ENCODE assay signal across 19 cellular contexts in the genomic region with DNA sequence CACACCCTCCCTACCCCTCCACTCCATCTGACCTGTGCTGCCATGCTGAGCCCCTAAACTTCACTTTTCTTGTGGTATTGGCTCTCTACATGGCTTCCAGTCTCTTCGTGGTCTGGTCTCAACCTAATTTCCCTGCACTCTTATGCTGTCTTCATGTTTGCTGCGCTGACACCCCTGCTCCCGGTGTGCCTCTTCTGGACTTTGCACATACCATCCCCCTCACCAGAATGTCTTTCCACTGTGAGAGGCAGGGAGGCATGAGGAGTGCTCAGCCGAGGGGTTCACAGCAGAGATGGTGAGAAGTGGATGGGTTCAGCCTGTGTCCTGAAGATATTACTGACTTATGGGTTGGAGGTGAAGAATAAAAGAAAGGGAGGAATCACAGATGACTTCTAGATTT. TPM values are rescaled to one million over a fixed set of nuclear protein-coding genes. Genes with fewer than 3 reads are reported as not detected.
DNase-seq lines count a peak whose midpoint lies in the region; ATAC-seq and TF ChIP-seq lines count a peak whose summit lies in the region.
"Had no signal": no experiment of that assay in that cellular context is flagged by ENCODE, and none has a peak within 500 bp of the region (broad histone marks: within the 10 kb centered on the region; RNA-seq: fewer than 3 reads in every experiment).

No MANE protein-coding gene starts in this region.

- no peak for TF ChIP-seq CTCF in AG04450 (IDR thresholded peaks at IDR 0.05; ENCODE audit: low read depth, low read length)

- H3K27ac ChIP-seq in AG04450 (ENCODE audit: low read depth, low read length), result peak overlapping the region; percentile 11
- no peak overlapping the region for H3K27ac ChIP-seq in CD4-positive, alpha-beta memory T cell (ENCODE audit: low read depth, low read length)
- peak overlapping the region; percentile 70 for H3K27ac ChIP-seq in naive thymus-derived CD4-positive, alpha-beta T cell (ENCODE audit: low read depth, low read length)
- H3K27ac ChIP-seq: epithelial cell of prostate had no signal

- peaks cover under 1% of the 10 kb centered on the region for H3K36me3 ChIP-seq in CD4-positive, alpha-beta memory T cell (ENCODE audit: insufficient read depth, low read length)
- H3K36me3 ChIP-seq in naive thymus-derived CD4-positive, alpha-beta T cell (ENCODE audit: control insufficient read depth in 2 of 3, insufficient read depth in 3 of 3, low read length in 3 of 3), result no peaks in the 10 kb centered on the region

- CTCF ChIA-PET in AG04450 (lab: Charles Lee), result interaction anchor here (1.8 kb wide), 1 partner anchor 10 kb away, joined by 7 read pairs; a partner anchor contains a TSS
- CTCF ChIA-PET in CD4-positive, alpha-beta memory T cell (lab: Charles Lee; ENCODE audit: partially characterized antibody), result interaction anchor here (1.2 to 1.9 kb wide), 4 partner anchors 9 to 195 kb away, joined by 4 to 14 read pairs (median 8); no protein-coding TSS in a partner anchor
- CTCF ChIA-PET in naive thymus-derived CD4-positive, alpha-beta T cell (lab: Charles Lee), result no interaction called here

- no peaks in the 10 kb centered on the region for H3K27me3 Mint-ChIP-seq in CD4-positive, alpha-beta memory T cell
- H3K27me3 Mint-ChIP-seq in activated T-helper 2 cell treated with anti-CD3 and anti-CD28 coated beads, Interferon-gamma antibody, Interleukin-2, Interleukin-4, amounts not matched to agents 10 μg/mL and 5 μg/mL and 100 μg/mL, durations not matched to agents 14 hours and 24 hours and 36 hours (ENCODE audit: low read depth), result no peaks in the 10 kb centered on the region
- H3K27me3 Mint-ChIP-seq in naive thymus-derived CD4-positive, alpha-beta T cell, result no peaks in the 10 kb centered on the region

- peaks cover 0 to 1% (median 0%) of the 10 kb centered on the region in 8 donors for H3K9me3 Mint-ChIP-seq in CD4-positive, alpha-beta memory T cell
- H3K9me3 Mint-ChIP-seq in activated T-helper 2 cell treated with anti-CD3 and anti-CD28 coated beads, Interferon-gamma antibody, Interleukin-2, Interleukin-4, amounts not matched to agents 10 μg/mL and 5 μg/mL and 100 μg/mL, durations not matched to agents 14 hours and 24 hours and 36 hours, result no peaks in the 10 kb centered on the region
- peaks cover 0 to 1% (median 0%) of the 10 kb centered on the region in 11 donors for H3K9me3 Mint-ChIP-seq in naive thymus-derived CD4-positive, alpha-beta T cell
- H3K9me3 Mint-ChIP-seq: WTC11 had no signal

- H3K9me3 ChIP-seq in AG04450 (ENCODE audit: control insufficient read depth, insufficient read depth, low read length), result no peaks in the 10 kb centered on the region; the same call in 1 of the 2 replicates
- H3K9me3 ChIP-seq in CD4-positive, alpha-beta memory T cell (ENCODE audit: control insufficient read depth in 1 of 2, low read length in 2 of 2), result no peaks in the 10 kb centered on the region
- H3K9me3 ChIP-seq in naive thymus-derived CD4-positive, alpha-beta T cell (ENCODE audit: control insufficient read depth in 2 of 3, low read length in 3 of 3), result no peaks in the 10 kb centered on the region
- H3K9me3 ChIP-seq: body of pancreas had no signal

- H3K4me3 ChIP-seq in AG04450 (ENCODE audit: low read depth, low read length), result no peak overlapping the region
- H3K4me3 ChIP-seq in CD4-positive, alpha-beta memory T cell (ENCODE audit: low read length in 2 of 2), result no peak overlapping the region
- H3K4me3 ChIP-seq in naive thymus-derived CD4-positive, alpha-beta T cell (ENCODE audit: low read length), result no peak overlapping the region
- H3K4me3 ChIP-seq: body of pancreas had no signal

- H3K4me1 Mint-ChIP-seq in CD4-positive, alpha-beta memory T cell, result peaks cover 37 to 66% (median 55%) of the 10 kb centered on the region in 4 donors
- H3K4me1 Mint-ChIP-seq in activated T-helper 2 cell treated with anti-CD3 and anti-CD28 coated beads, Interferon-gamma antibody, Interleukin-2, Interleukin-4, amounts not matched to agents 10 μg/mL and 5 μg/mL and 100 μg/mL, durations not matched to agents 14 hours and 24 hours and 36 hours (ENCODE audit: low read depth), result peaks cover 54% of the 10 kb centered on the region
- peaks cover 61 to 79% (median 70%) of the 10 kb centered on the region in 7 donors for H3K4me1 Mint-ChIP-seq in naive thymus-derived CD4-positive, alpha-beta T cell

- H3K36me3 Mint-ChIP-seq in CD4-positive, alpha-beta memory T cell, result peaks cover 20 to 26% of the 10 kb centered on the region in 2 donors
- H3K36me3 Mint-ChIP-seq in activated T-helper 2 cell treated with anti-CD3 and anti-CD28 coated beads, Interferon-gamma antibody, Interleukin-2, Interleukin-4, amounts not matched to agents 10 μg/mL and 5 μg/mL and 100 μg/mL, durations not matched to agents 14 hours and 24 hours and 36 hours (ENCODE audit: low read depth), result peaks cover 24% of the 10 kb centered on the region
- peaks cover 0 to 37% (median 10%) of the 10 kb centered on the region in 5 donors for H3K36me3 Mint-ChIP-seq in naive thymus-derived CD4-positive, alpha-beta T cell
- H3K36me3 Mint-ChIP-seq: WTC11 had no signal

- no peak for DNase-seq in AG04450 (ENCODE audit: low read depth, low spot score)
- DNase-seq in CD4-positive, alpha-beta memory T cell, result no peak
- no peak for DNase-seq in activated T-helper 2 cell treated with anti-CD3 and anti-CD28 coated beads, Interferon-gamma antibody, Interleukin-2, Interleukin-4, amounts not matched to agents 10 μg/mL and 5 μg/mL and 100 μg/mL, durations not matched to agents 14 hours and 24 hours and 36 hours (ENCODE audit: low spot score)
- DNase-seq in naive thymus-derived CD4-positive, alpha-beta T cell, result no peak
- DNase-seq in GM19238 (ENCODE audit: insufficient read length, low spot score), result no peak
- DNase-seq in DMS153 (lab: John Stamatoyannopoulos, UW), result no peak
- no peak for DNase-seq in posterior cingulate gyrus
- DNase-seq: activated CD8-positive, alpha-beta memory T cell treated with anti-CD3 and anti-CD28 coated beads, Interleukin-2, amount 50 U/mL, for 4 hours; activated naive CD4-positive, alpha-beta T cell treated with Interleukin-2 at 50 U/mL for 16 hours; body of pancreas; foreskin melanocyte; H7; NCI-H187; NCI-H446 treated with DMSO at 0.1 percent for 48 hours; occipital lobe; SHP77 had no signal

- H3K4me1 ChIP-seq in CD4-positive, alpha-beta memory T cell (ENCODE audit: insufficient read depth, low read length), result peaks cover 46% of the 10 kb centered on the region
- H3K4me1 ChIP-seq in naive thymus-derived CD4-positive, alpha-beta T cell (ENCODE audit: control insufficient read depth in 2 of 2, insufficient read depth in 2 of 2, low read length in 2 of 2), result peaks cover 15 to 49% of the 10 kb centered on the region in 2 donors

- H3K4me3 Mint-ChIP-seq in CD4-positive, alpha-beta memory T cell, result peak overlapping the region in 7 of 8 donors; percentile 26 to 81 (median 48)
- H3K4me3 Mint-ChIP-seq in activated T-helper 2 cell treated with anti-CD3 and anti-CD28 coated beads, Interferon-gamma antibody, Interleukin-2, Interleukin-4, amounts not matched to agents 10 μg/mL and 5 μg/mL and 100 μg/mL, durations not matched to agents 14 hours and 24 hours and 36 hours (ENCODE audit: low read depth), result peak overlapping the region; percentile 68
- H3K4me3 Mint-ChIP-seq in naive thymus-derived CD4-positive, alpha-beta T cell, result peak overlapping the region in 9 of 10 donors; percentile 10 to 99 (median 62)
- H3K4me3 Mint-ChIP-seq: WTC11 had no signal

- POLR2A ChIA-PET in AG04450 (lab: Yijun Ruan, JAX), result no interaction called here
- POLR2A ChIA-PET in CD4-positive, alpha-beta memory T cell (lab: Charles Lee; ENCODE audit: partially characterized antibody), result interaction anchor here (0.7 to 1.7 kb wide), 8 partner anchors 10 to 214 kb away, joined by 3 to 9 read pairs (median 4); a partner anchor contains a TSS
- POLR2A ChIA-PET in naive thymus-derived CD4-positive, alpha-beta T cell (lab: Charles Lee), result interaction anchor here (1.9 kb wide), 1 partner anchor 10 kb away, joined by 6 read pairs; a partner anchor contains a TSS

- no peak for ATAC-seq in naive thymus-derived CD4-positive, alpha-beta T cell
- ATAC-seq in HG03442 (IDR thresholded peaks at IDR 0.05; ENCODE audit: unreplicated experiment), result no peak
- ATAC-seq: body of pancreas, WTC11 had no signal

- intact Hi-C loops in CD4-positive, alpha-beta memory T cell (cut with micrococcal nuclease), result no loop called here
- intact Hi-C loops in activated T-helper 2 cell treated with anti-CD3 and anti-CD28 coated beads, Interferon-gamma antibody, Interleukin-2, Interleukin-4, amounts not matched to agents 10 μg/mL and 5 μg/mL and 100 μg/mL, durations not matched to agents 14 hours and 24 hours and 36 hours (cut with micrococcal nuclease), result no loop called here
- intact Hi-C loops in naive thymus-derived CD4-positive, alpha-beta T cell (cut with micrococcal nuclease), result no loop called here
- intact Hi-C loops in posterior cingulate gyrus (cut with DNase I), result no loop called here

- peak overlapping the region; percentile 22 to 95 (median 85) for H3K27ac Mint-ChIP-seq in CD4-positive, alpha-beta memory T cell
- peak overlapping the region; percentile 89 for H3K27ac Mint-ChIP-seq in activated T-helper 2 cell treated with anti-CD3 and anti-CD28 coated beads, Interferon-gamma antibody, Interleukin-2, Interleukin-4, amounts not matched to agents 10 μg/mL and 5 μg/mL and 100 μg/mL, durations not matched to agents 14 hours and 24 hours and 36 hours
- peak overlapping the region; percentile 86 to 98 (median 91) for H3K27ac Mint-ChIP-seq in naive thymus-derived CD4-positive, alpha-beta T cell
- H3K27ac Mint-ChIP-seq: WTC11 had no signal

- no peaks in the 10 kb centered on the region for H3K27me3 ChIP-seq in AG04450 (ENCODE audit: control insufficient read depth, insufficient read depth, low read length)
- no peaks in the 10 kb centered on the region for H3K27me3 ChIP-seq in CD4-positive, alpha-beta memory T cell (ENCODE audit: insufficient read depth, low read length)
- no peaks in the 10 kb centered on the region for H3K27me3 ChIP-seq in naive thymus-derived CD4-positive, alpha-beta T cell (ENCODE audit: control insufficient read depth in 2 of 2, insufficient read depth in 2 of 2, low read length in 2 of 2)
- H3K27me3 ChIP-seq: body of pancreas had no signal

RNA-seq across cellular contexts. Expression of a gene that starts 2.5 kb away (rescaled TPM):
- 26.0 and 27.1 TPM in 2 replicates for polyA plus RNA-seq in AG04450 (2011; rRNA removed)
- polyA minus RNA-seq in AG04450 (2011; rRNA and poly(A)+ RNA removed), result 7.1 and 10.1 TPM in 2 replicates
- 10 to 100 TPM; 45.1 to 52.2 TPM for total RNA-seq in CD4-positive, alpha-beta memory T cell
- polyA plus RNA-seq in CD4-positive, alpha-beta memory T cell, result 10 to 100 TPM; 45.8 to 72.8 TPM
- total RNA-seq in activated T-helper 2 cell treated with anti-CD3 and anti-CD28 coated beads, Interferon-gamma antibody, Interleukin-2, Interleukin-4, amounts not matched to agents 10 μg/mL and 5 μg/mL and 100 μg/mL, durations not matched to agents 14 hours and 24 hours and 36 hours, result 31.8 and 36.0 TPM in 2 replicates
- 10 to 100 TPM; 27.3 to 82.4 (median 36.9) TPM for total RNA-seq in naive thymus-derived CD4-positive, alpha-beta T cell
- 10 to 100 TPM; 25.4 to 36.1 TPM for polyA plus RNA-seq in naive thymus-derived CD4-positive, alpha-beta T cell

RNA-seq across cellular contexts. Expression of a gene that starts 7.2 kb away (rescaled TPM):
- 0.83 and 1.0 TPM in 2 replicates for polyA plus RNA-seq in AG04450 (2011; rRNA removed)
- polyA minus RNA-seq in AG04450 (2011; rRNA and poly(A)+ RNA removed), result 0.70 and 0.92 TPM in 2 replicates
- total RNA-seq in CD4-positive, alpha-beta memory T cell, result 1 to 10 TPM; 2.9 to 3.8 TPM
- under 1 TPM in 1 of 2 donors, not detected in 1; 0.68 TPM for polyA plus RNA-seq in CD4-positive, alpha-beta memory T cell
- 2.9 and 3.5 TPM in 2 replicates for total RNA-seq in activated T-helper 2 cell treated with anti-CD3 and anti-CD28 coated beads, Interferon-gamma antibody, Interleukin-2, Interleukin-4, amounts not matched to agents 10 μg/mL and 5 μg/mL and 100 μg/mL, durations not matched to agents 14 hours and 24 hours and 36 hours
- total RNA-seq in naive thymus-derived CD4-positive, alpha-beta T cell, result 10 to 100 TPM in 1 of 5 experiments, 1 to 10 TPM in 4; 2.0 to 45.6 (median 4.4) TPM
- polyA plus RNA-seq in naive thymus-derived CD4-positive, alpha-beta T cell, result 1 to 10 TPM; 1.1 to 1.5 TPM

RNA-seq across cellular contexts. Expression of a gene that starts 10.3 kb away (rescaled TPM):
- 67.6 and 73.4 TPM in 2 replicates for polyA plus RNA-seq in AG04450 (2011; rRNA removed)
- 58.9 and 63.0 TPM in 2 replicates for polyA minus RNA-seq in AG04450 (2011; rRNA and poly(A)+ RNA removed)
- total RNA-seq in CD4-positive, alpha-beta memory T cell, result 10 to 100 TPM; 37.7 to 40.1 TPM
- polyA plus RNA-seq in CD4-positive, alpha-beta memory T cell, result 10 to 100 TPM; 13.1 to 15.5 TPM
- total RNA-seq in activated T-helper 2 cell treated with anti-CD3 and anti-CD28 coated beads, Interferon-gamma antibody, Interleukin-2, Interleukin-4, amounts not matched to agents 10 μg/mL and 5 μg/mL and 100 μg/mL, durations not matched to agents 14 hours and 24 hours and 36 hours, result 64.9 and 69.6 TPM in 2 replicates
- total RNA-seq in naive thymus-derived CD4-positive, alpha-beta T cell, result 10 to 100 TPM; 35.0 to 43.8 (median 40.8) TPM
- polyA plus RNA-seq in naive thymus-derived CD4-positive, alpha-beta T cell, result 10 to 100 TPM; 13.2 to 20.6 TPM

RNA-seq across cellular contexts. Expression of a gene that starts 28.0 kb away (rescaled TPM):
- 34.1 and 39.6 TPM in 2 replicates for polyA plus RNA-seq in AG04450 (2011; rRNA removed)
- polyA minus RNA-seq in AG04450 (2011; rRNA and poly(A)+ RNA removed), result 11.6 and 21.2 TPM in 2 replicates
- total RNA-seq in CD4-positive, alpha-beta memory T cell, result 10 to 100 TPM; 19.8 to 20.9 TPM
- polyA plus RNA-seq in CD4-positive, alpha-beta memory T cell, result under 1 TPM in 1 of 2 donors, not detected in 1; 0.59 TPM
- total RNA-seq in activated T-helper 2 cell treated with anti-CD3 and anti-CD28 coated beads, Interferon-gamma antibody, Interleukin-2, Interleukin-4, amounts not matched to agents 10 μg/mL and 5 μg/mL and 100 μg/mL, durations not matched to agents 14 hours and 24 hours and 36 hours, result 9.6 and 10.1 TPM in 2 replicates
- total RNA-seq in naive thymus-derived CD4-positive, alpha-beta T cell, result 100 to 1,000 TPM in 1 of 5 experiments, 10 to 100 TPM in 2, 1 to 10 TPM in 2; 6.8 to 176 (median 18.8) TPM
- polyA plus RNA-seq in naive thymus-derived CD4-positive, alpha-beta T cell, result under 1 TPM; 0.12 to 0.21 TPM

RNA-seq across cellular contexts. Expression of a gene that starts 32.3 kb away (rescaled TPM):
- 128 and 131 TPM in 2 replicates for polyA plus RNA-seq in AG04450 (2011; rRNA removed)
- polyA minus RNA-seq in AG04450 (2011; rRNA and poly(A)+ RNA removed), result 79.9 and 99.2 TPM in 2 replicates
- total RNA-seq in CD4-positive, alpha-beta memory T cell, result 10 to 100 TPM; 23.8 to 25.0 TPM
- 10 to 100 TPM; 41.7 to 50.1 TPM for polyA plus RNA-seq in CD4-positive, alpha-beta memory T cell
- total RNA-seq in activated T-helper 2 cell treated with anti-CD3 and anti-CD28 coated beads, Interferon-gamma antibody, Interleukin-2, Interleukin-4, amounts not matched to agents 10 μg/mL and 5 μg/mL and 100 μg/mL, durations not matched to agents 14 hours and 24 hours and 36 hours, result 98.6 and 106 TPM in 2 replicates
- total RNA-seq in naive thymus-derived CD4-positive, alpha-beta T cell, result 10 to 100 TPM; 25.4 to 79.8 (median 31.4) TPM
- 10 to 100 TPM; 39.1 to 52.3 TPM for polyA plus RNA-seq in naive thymus-derived CD4-positive, alpha-beta T cell
